Comparison of ENCODE assay signal across 13 cellular contexts in the genomic region with DNA sequence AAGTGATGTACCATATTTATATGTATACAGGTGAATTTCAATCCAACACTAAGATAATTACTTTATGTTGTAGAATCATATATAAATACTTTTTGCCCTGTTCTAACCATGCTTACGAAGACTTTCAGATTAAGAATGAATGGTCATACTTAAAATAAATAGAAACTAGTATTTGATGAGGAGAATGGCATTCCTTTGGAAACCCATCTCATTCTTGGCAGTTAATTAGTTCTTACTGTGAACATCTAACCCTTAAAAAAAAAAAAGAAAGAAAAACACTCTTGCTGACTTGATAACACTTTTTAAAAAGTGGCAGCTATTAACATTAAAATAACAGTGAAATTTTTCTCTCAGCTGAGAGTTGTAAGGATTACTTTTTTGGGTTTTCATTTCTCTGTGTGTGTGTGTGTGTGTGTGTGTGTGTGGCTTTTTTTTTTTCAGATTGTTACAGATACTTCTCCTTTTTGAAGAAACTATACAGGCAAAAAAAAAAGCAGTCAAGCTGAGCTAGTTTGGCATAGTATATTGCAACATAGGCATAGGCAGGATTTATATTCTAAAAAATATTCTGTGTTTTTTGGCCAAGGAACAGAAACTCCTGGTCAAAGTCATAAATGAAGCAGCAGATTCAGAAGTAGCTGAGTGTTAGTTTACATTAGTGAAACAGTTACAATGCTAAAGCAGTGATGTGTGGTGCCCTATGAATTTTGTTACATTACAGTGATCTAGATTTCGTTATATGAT.
DNase-seq lines count a peak whose midpoint lies in the region; ATAC-seq and TF ChIP-seq lines count a peak whose summit lies in the region.
"Had no signal": no experiment of that assay in that cellular context is flagged by ENCODE, and none has a peak within 500 bp of the region (broad histone marks: within the 10 kb centered on the region; RNA-seq: fewer than 3 reads in every experiment).

No MANE protein-coding gene starts in this region.

- peaks cover 31% of the 10 kb centered on the region for H3K4me1 ChIP-seq in foreskin keratinocyte

- H3K27ac ChIP-seq in foreskin keratinocyte = no peak overlapping the region

- no peak overlapping the region for H3K4me3 ChIP-seq in NB4 (ENCODE audit: low read depth, low read length)

- TF ChIP-seq CTCF in NB4 (IDR thresholded peaks at IDR 0.05; ENCODE audit: low read depth, low read length) = no peak
- no peak for TF ChIP-seq CTCF in nephron progenitor cell (IDR thresholded peaks at IDR 0.05)
- no peak for TF ChIP-seq CTCF in foreskin keratinocyte (conservative IDR thresholded peaks at IDR 0.05)

- no peaks in the 10 kb centered on the region for H3K27me3 ChIP-seq in foreskin keratinocyte

- no peak overlapping the region for H3K4me3 Mint-ChIP-seq in nephron progenitor cell

- peaks cover 7% of the 10 kb centered on the region for H3K27me3 Mint-ChIP-seq in nephron progenitor cell (ENCODE audit: low read depth, poor library complexity)

- DNase-seq in EH (ENCODE audit: low read depth) = peak; percentile 56
- peak; percentile 33 for DNase-seq in NB4 (ENCODE audit: low read depth)
- peak; percentile 47 for DNase-seq in dedifferentiated amniotic fluid mesenchymal stem cell (ENCODE audit: extremely low spot score)
- no peak for DNase-seq in nephron progenitor cell
- DNase-seq in COR-L47 (lab: John Stamatoyannopoulos, UW) = no peak
- no peak for DNase-seq in effector CD8-positive, alpha-beta T cell (lab: John Stamatoyannopoulos, UW)
- DNase-seq in foreskin keratinocyte = no peak
- DNase-seq: central memory CD4-positive, alpha-beta T cell; foreskin melanocyte; left colon; NCI-H345; stimulated activated naive CD4-positive, alpha-beta T cell treated with Interleukin-2 at 50 U/mL for 16 hours had no signal

- H3K4me1 Mint-ChIP-seq in nephron progenitor cell = peaks cover 69% of the 10 kb centered on the region

- no peaks in the 10 kb centered on the region for H3K9me3 Mint-ChIP-seq in nephron progenitor cell

- H3K27ac Mint-ChIP-seq in nephron progenitor cell = peak overlapping the region; percentile 55

- H3K36me3 Mint-ChIP-seq in nephron progenitor cell (ENCODE audit: low read depth) = peaks cover 2% of the 10 kb centered on the region

- ATAC-seq in GM18505 (IDR thresholded peaks at IDR 0.05; ENCODE audit: unreplicated experiment) (no peak), foreskin keratinocyte (no peak)

- TF ChIP-seq POLR2A in NB4 (IDR thresholded peaks at IDR 0.05; ENCODE audit: extremely low read depth, insufficient read length) (no peak), GM18505 (IDR thresholded peaks at IDR 0.05; ENCODE audit: borderline replicate concordance, extremely low read depth, insufficient read depth, insufficient read length) (no peak)

Comparison
In these comparisons a context has a peak if more than half of its experiments do, and no peak if none do; other contexts are left out.
1. DNase-seq: peak in EH (single experiment), NB4 (single experiment) and dedifferentiated amniotic fluid mesenchymal stem cell (single experiment); none in nephron progenitor cell (single experiment), COR-L47 (single experiment), effector CD8-positive, alpha-beta T cell (single experiment) and foreskin keratinocyte (0 of 2).